Comparison of ENCODE assay signal across 1 cellular context in genomic region chr9:38681747-38682227, GRCh38.
TF ChIP-seq lines count a peak whose summit lies in the region.

No MANE protein-coding gene starts in this region.

TF ChIP-seq in K562, 482 proteins besides CTCF, POLR2A, EP300 and RAD21:
- TF ChIP-seq, protein P1, sequence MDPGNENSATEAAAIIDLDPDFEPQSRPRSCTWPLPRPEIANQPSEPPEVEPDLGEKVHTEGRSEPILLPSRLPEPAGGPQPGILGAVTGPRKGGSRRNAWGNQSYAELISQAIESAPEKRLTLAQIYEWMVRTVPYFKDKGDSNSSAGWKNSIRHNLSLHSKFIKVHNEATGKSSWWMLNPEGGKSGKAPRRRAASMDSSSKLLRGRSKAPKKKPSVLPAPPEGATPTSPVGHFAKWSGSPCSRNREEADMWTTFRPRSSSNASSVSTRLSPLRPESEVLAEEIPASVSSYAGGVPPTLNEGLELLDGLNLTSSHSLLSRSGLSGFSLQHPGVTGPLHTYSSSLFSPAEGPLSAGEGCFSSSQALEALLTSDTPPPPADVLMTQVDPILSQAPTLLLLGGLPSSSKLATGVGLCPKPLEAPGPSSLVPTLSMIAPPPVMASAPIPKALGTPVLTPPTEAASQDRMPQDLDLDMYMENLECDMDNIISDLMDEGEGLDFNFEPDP (CRISPR knock-in tag; IDR thresholded peaks at IDR 0.05): no peak
- 0 out of 2 replicates have a peak, but pooled peaks have one; percentile 10 for TF ChIP-seq ARID1B (IDR thresholded peaks at IDR 0.05)
- TF ChIP-seq FOXM1 (IDR thresholded peaks at IDR 0.05; ENCODE audit: low read depth): no peak
- no peak for TF ChIP-seq FOXM1 (CRISPR knock-in tag; IDR thresholded peaks at IDR 0.05; ENCODE audit: low read depth)
- TF ChIP-seq JUN (IDR thresholded peaks at IDR 0.05; ENCODE audit: borderline replicate concordance, low read depth, low read length): 0 out of 2 replicates have a peak, but pooled peaks have one; percentile 25
- TF ChIP-seq JUN (CRISPR knock-in tag; IDR thresholded peaks at IDR 0.05; ENCODE audit: borderline replicate concordance): no peak
- peak in 1 of 2 experiments; percentile 31; a peak in 1 of 4 replicates for TF ChIP-seq FOXA3 (CRISPR knock-in tag; conservative IDR thresholded peaks at IDR 0.05 in 1 of 2, IDR thresholded peaks at IDR 0.05 in 1 of 2)
- TF ChIP-seq, protein P2, sequence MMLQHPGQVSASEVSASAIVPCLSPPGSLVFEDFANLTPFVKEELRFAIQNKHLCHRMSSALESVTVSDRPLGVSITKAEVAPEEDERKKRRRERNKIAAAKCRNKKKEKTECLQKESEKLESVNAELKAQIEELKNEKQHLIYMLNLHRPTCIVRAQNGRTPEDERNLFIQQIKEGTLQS (IDR thresholded peaks at IDR 0.05): peak; percentile 57
- TF ChIP-seq, protein P2 (CRISPR knock-in tag; conservative IDR thresholded peaks at IDR 0.05): no peak
- no peak for TF ChIP-seq CCNT2 (IDR thresholded peaks at IDR 0.05; ENCODE audit: borderline replicate concordance, extremely low read depth, insufficient read length, low read depth, low read length)
- TF ChIP-seq HDAC2 (IDR thresholded peaks at IDR 0.05): no peak
- peak; percentile 44; the same call in 1 of the 2 replicates for TF ChIP-seq FOXJ2 (tag; IDR thresholded peaks at IDR 0.05)
- TF ChIP-seq JUND (IDR thresholded peaks at IDR 0.05; ENCODE audit: borderline replicate concordance, low read depth, low read length): no peak
- peak; percentile 50; the same call in 1 of the 3 replicates for TF ChIP-seq JUND (tag; IDR thresholded peaks at IDR 0.05; ENCODE audit: borderline replicate concordance, low read depth, low read length)
- TF ChIP-seq C11orf30 (IDR thresholded peaks at IDR 0.05; ENCODE audit: low read depth): no peak
- TF ChIP-seq HNRNPL (IDR thresholded peaks at IDR 0.05; ENCODE audit: low read depth, low read length): no peak
